29 cellular contexts compared by ENCODE assay signal in the genomic region with DNA sequence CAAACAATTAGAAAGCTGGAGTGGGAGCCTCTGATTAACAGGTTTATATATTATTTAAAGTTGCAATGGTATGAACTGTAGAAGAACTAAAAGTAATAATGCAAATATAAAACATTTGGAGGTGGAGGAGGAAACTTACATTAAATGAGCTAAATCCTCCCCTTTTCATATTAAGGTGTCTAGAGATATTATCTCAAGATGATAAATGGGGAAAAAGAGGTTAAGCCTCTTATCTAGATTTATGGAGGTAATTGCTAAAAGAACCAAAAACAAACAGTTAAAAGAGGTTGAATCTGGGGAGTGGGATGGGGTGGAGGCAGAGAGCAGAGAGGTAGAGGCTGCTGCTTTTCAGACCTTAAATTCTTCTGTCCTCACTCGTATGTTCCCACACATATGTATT.
"Had no signal": no experiment of that assay in that cellular context is flagged by ENCODE, and none has a peak within 500 bp of the region (broad histone marks: within the 10 kb centered on the region; RNA-seq: fewer than 3 reads in every experiment).

No MANE protein-coding gene starts in this region.

- H3K27ac Mint-ChIP-seq: activated CD4-positive, alpha-beta memory T cell treated with anti-CD3 and anti-CD28 coated beads, Interleukin-2, amount 10 ng/mL, durations not matched to agents 7 days and 5 days; activated CD4-positive, alpha-beta T cell treated with anti-CD3 and anti-CD28 coated beads for 36 hours; activated CD4-positive, alpha-beta T cell treated with anti-CD3 and anti-CD28 coated beads, Interleukin-2, amount 10 ng/mL, durations not matched to agents 24 days and 14 days; activated naive CD8-positive, alpha-beta T cell treated with anti-CD3 and anti-CD28 coated beads for 36 hours; activated naive CD8-positive, alpha-beta T cell treated with anti-CD3 and anti-CD28 coated beads, Interleukin-2, amount 50 U/mL, for 24 hours; activated T-cell treated with anti-CD3 and anti-CD28 coated beads, Interleukin-2, amount 50 U/mL, for 24 hours; activated T-cell treated with anti-CD3 and anti-CD28 coated beads, Interleukin-2, amount 50 U/mL, for 72 hours; effector memory CD8-positive, alpha-beta T cell had no signal

- H3K27ac ChIP-seq: adrenal gland, body of pancreas, esophagus muscularis mucosa, foreskin keratinocyte, gastrocnemius medialis had no signal

- H3K4me3 Mint-ChIP-seq: activated CD4-positive, alpha-beta memory T cell treated with anti-CD3 and anti-CD28 coated beads, Interleukin-2, amount 10 ng/mL, durations not matched to agents 7 days and 5 days; activated CD4-positive, alpha-beta T cell treated with anti-CD3 and anti-CD28 coated beads for 36 hours; activated CD4-positive, alpha-beta T cell treated with anti-CD3 and anti-CD28 coated beads, Interleukin-2, amount 10 ng/mL, durations not matched to agents 24 days and 14 days; activated naive CD8-positive, alpha-beta T cell treated with anti-CD3 and anti-CD28 coated beads for 36 hours; activated naive CD8-positive, alpha-beta T cell treated with anti-CD3 and anti-CD28 coated beads, Interleukin-2, amount 50 U/mL, for 24 hours; activated T-cell treated with anti-CD3 and anti-CD28 coated beads, Interleukin-2, amount 50 U/mL, for 24 hours; activated T-cell treated with anti-CD3 and anti-CD28 coated beads, Interleukin-2, amount 50 U/mL, for 72 hours; effector memory CD8-positive, alpha-beta T cell had no signal

- DNase-seq: activated CD4-positive, alpha-beta memory T cell treated with anti-CD3 and anti-CD28 coated beads, Interleukin-2, amount 10 ng/mL, durations not matched to agents 7 days and 5 days; activated CD4-positive, alpha-beta T cell treated with anti-CD3 and anti-CD28 coated beads for 36 hours; activated CD4-positive, alpha-beta T cell treated with anti-CD3 and anti-CD28 coated beads, Interleukin-2, amount 10 ng/mL, durations not matched to agents 24 days and 14 days; activated CD4-positive, CD25-positive, alpha-beta regulatory T cell; activated CD4-positive, CD25-positive, alpha-beta regulatory T cell treated with anti-CD3 and anti-CD28 coated beads, Interleukin-2, amount 50 U/mL, for 72 hours; activated CD8-positive, alpha-beta memory T cell treated with anti-CD3 and anti-CD28 coated beads, Interleukin-2, amount 50 U/mL, for 48 hours; activated gamma-delta T cell; activated naive CD4-positive, alpha-beta T cell; activated naive CD4-positive, alpha-beta T cell treated with anti-CD3 and anti-CD28 coated beads, Interleukin-2, amount 50 U/mL, for 16 hours; activated naive CD8-positive, alpha-beta T cell treated with anti-CD3 and anti-CD28 coated beads for 36 hours; activated naive CD8-positive, alpha-beta T cell treated with anti-CD3 and anti-CD28 coated beads, Interleukin-2, amount 50 U/mL, for 24 hours; activated T-cell treated with anti-CD3 and anti-CD28 coated beads for 4 hours; activated T-cell treated with anti-CD3 and anti-CD28 coated beads, Interleukin-2, amount 50 U/mL, for 24 hours; activated T-cell treated with anti-CD3 and anti-CD28 coated beads, Interleukin-2, amount 50 U/mL, for 72 hours; adrenal gland; amygdala; aorta; body of pancreas; caudate nucleus; cortex of kidney; dermis blood vessel endothelial cell; effector CD4-positive, alpha-beta T cell; effector memory CD8-positive, alpha-beta T cell; erythroblast; foreskin keratinocyte; gastrocnemius medialis; glutamatergic neuron; T-helper 2 cell had no signal

- H3K9me3 Mint-ChIP-seq: activated CD4-positive, alpha-beta memory T cell treated with anti-CD3 and anti-CD28 coated beads, Interleukin-2, amount 10 ng/mL, durations not matched to agents 7 days and 5 days; activated CD4-positive, alpha-beta T cell treated with anti-CD3 and anti-CD28 coated beads, Interleukin-2, amount 10 ng/mL, durations not matched to agents 24 days and 14 days; activated naive CD8-positive, alpha-beta T cell treated with anti-CD3 and anti-CD28 coated beads for 36 hours; activated naive CD8-positive, alpha-beta T cell treated with anti-CD3 and anti-CD28 coated beads, Interleukin-2, amount 50 U/mL, for 24 hours; activated T-cell treated with anti-CD3 and anti-CD28 coated beads, Interleukin-2, amount 50 U/mL, for 24 hours; activated T-cell treated with anti-CD3 and anti-CD28 coated beads, Interleukin-2, amount 50 U/mL, for 72 hours; effector memory CD8-positive, alpha-beta T cell had no signal

- ATAC-seq: activated CD4-positive, alpha-beta T cell treated with anti-CD3 and anti-CD28 coated beads for 36 hours; activated naive CD8-positive, alpha-beta T cell treated with anti-CD3 and anti-CD28 coated beads, Interleukin-2, amount 50 U/mL, for 24 hours; activated T-cell treated with anti-CD3 and anti-CD28 coated beads, Interleukin-2, amount 50 U/mL, for 72 hours; body of pancreas; effector memory CD8-positive, alpha-beta T cell; foreskin keratinocyte; gastrocnemius medialis had no signal

- H3K4me3 ChIP-seq: adrenal gland, body of pancreas, esophagus muscularis mucosa, gastrocnemius medialis had no signal

- H3K36me3 Mint-ChIP-seq: activated naive CD8-positive, alpha-beta T cell treated with anti-CD3 and anti-CD28 coated beads for 36 hours had no signal

- H3K4me1 ChIP-seq: adrenal gland had no signal

- H3K27me3 Mint-ChIP-seq: activated CD4-positive, alpha-beta memory T cell treated with anti-CD3 and anti-CD28 coated beads, Interleukin-2, amount 10 ng/mL, durations not matched to agents 7 days and 5 days; activated CD4-positive, alpha-beta T cell treated with anti-CD3 and anti-CD28 coated beads, Interleukin-2, amount 10 ng/mL, durations not matched to agents 24 days and 14 days had no signal

- H3K9me3 ChIP-seq: adrenal gland, body of pancreas, esophagus muscularis mucosa, gastrocnemius medialis had no signal

- H3K36me3 ChIP-seq: adrenal gland, esophagus muscularis mucosa, gastrocnemius medialis had no signal
